ENCODE assay signal across 8 cellular contexts in genomic region chr1:23369335-23370013, GRCh38. TPM values are rescaled to one million over a fixed set of nuclear protein-coding genes. Genes with fewer than 3 reads are reported as not detected.
DNase-seq lines count a peak whose midpoint lies in the region; ATAC-seq and TF ChIP-seq lines count a peak whose summit lies in the region.

Gene ZNF436, minus strand, starts transcription at chr1:23369836. Its CDS starts 1,831 bp downstream, at chr1:23368005.

- peaks cover 7 to 14% of the 10 kb centered on the region in 2 donors for H3K4me1 ChIP-seq in esophagus (ENCODE audit: control insufficient read depth in 2 of 2, insufficient read depth in 2 of 2, low read length in 1 of 2)

- ATAC-seq in HG02642 (IDR thresholded peaks at IDR 0.05; ENCODE audit: poor library complexity, unreplicated experiment): no peak

- H3K4me3 ChIP-seq in HL-60 (replicated peaks; ENCODE audit: insufficient read depth, low read length): peak within 1 kb of the TSS; percentile 81
- H3K4me3 ChIP-seq in esophagus (ENCODE audit: low read depth in 1 of 2, low read length in 2 of 2): peak within 1 kb of the TSS; percentile 84 to 95

- 1% methylated on average over 29 of the region's 29 CpGs for WGBS in esophagus, 2 donors

- H3K9me3 ChIP-seq in esophagus (ENCODE audit: control insufficient read depth in 2 of 2, insufficient read depth in 1 of 2, low read depth in 1 of 2, low read length in 1 of 2): peaks cover 0 to 1% of the 10 kb centered on the region in 2 donors

- no peaks in the 10 kb centered on the region for H3K27me3 ChIP-seq in HL-60 (ENCODE audit: insufficient read depth, poor library complexity, severe bottlenecking)
- H3K27me3 ChIP-seq in esophagus (ENCODE audit: control insufficient read depth in 1 of 2, insufficient read depth in 2 of 2, low read length in 2 of 2): no peaks in the 10 kb centered on the region

- H3K27ac ChIP-seq in HL-60 (replicated peaks) (peak within 1 kb of the TSS; percentile 90), esophagus (ENCODE audit: low read depth in 2 of 2, low read length in 1 of 2) (peak within 1 kb of the TSS; percentile 93 to 99)

- DNase-seq in AML-193 (lab: John Stamatoyannopoulos, UW) (peak; percentile 10 to 23), HL-60 (ENCODE audit: low read depth in 1 of 2, low spot score in 1 of 2) (peak in 1 of 2 experiments; percentile 75), NCI-H82 (lab: John Stamatoyannopoulos, UW) (peak; percentile 91), activated T-cell treated with anti-CD3 and anti-CD28 coated beads for 48 hours (ENCODE audit: low read depth) (peak; percentile 6), middle frontal gyrus (ENCODE audit: extremely low spot score, low spot score) (peak; percentile 43), stromal cell of bone marrow (ENCODE audit: low read depth) (peak; percentile 79)

- no peak for TF ChIP-seq CTCF in HL-60 (IDR thresholded peaks at IDR 0.05; ENCODE audit: insufficient read depth, low read length)

- no peaks in the 10 kb centered on the region for H3K36me3 ChIP-seq in esophagus (ENCODE audit: control insufficient read depth in 2 of 2, insufficient read depth in 2 of 2, low read length in 1 of 2)

RNA-seq across cellular contexts. Expression of gene ZNF436, which starts in this region (rescaled TPM):
- polyA plus RNA-seq in esophagus: 1 to 10 TPM; 6.2 to 9.6 TPM
